16 cellular contexts compared by ENCODE assay signal in the genomic region with DNA sequence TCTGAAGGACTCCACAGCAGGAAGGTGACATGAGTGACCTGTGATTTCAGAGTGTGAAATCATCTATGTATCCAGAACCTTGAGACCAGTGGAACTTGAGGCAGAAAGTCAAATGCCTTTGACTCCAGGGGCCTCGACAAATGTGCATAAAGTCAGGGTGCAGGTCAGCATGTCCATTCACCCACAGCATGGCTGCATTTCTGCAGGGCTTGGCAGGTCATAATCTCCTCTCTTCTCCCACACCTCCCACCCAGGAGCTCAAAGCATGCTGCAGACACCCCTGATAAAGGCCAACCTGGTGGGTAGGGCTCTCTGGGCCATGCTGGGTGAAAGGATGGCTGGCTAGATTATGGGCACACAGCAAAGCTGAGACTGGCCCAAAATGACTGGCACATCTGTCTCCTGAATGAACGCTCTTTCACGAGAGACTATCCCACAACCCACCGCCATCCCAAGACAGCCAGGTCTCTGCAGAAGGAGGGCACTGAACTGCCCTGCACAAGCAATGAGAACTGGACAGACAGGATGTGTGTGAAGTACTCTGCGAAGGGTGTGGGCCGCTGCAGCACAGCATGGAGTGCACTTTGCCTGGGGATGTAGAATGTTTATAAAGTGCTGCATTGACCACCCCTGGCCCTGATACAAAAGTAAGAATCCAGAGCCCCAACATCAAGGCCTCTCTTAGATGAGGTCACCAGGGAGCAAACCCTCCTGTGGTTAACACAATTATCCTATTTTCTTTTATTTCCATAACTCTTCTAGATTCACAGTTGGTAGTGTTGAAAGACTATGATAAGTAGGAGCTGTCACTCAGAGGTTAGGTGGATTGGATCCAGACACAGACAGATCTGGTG.
DNase-seq lines count a peak whose midpoint lies in the region; ATAC-seq, FAIRE-seq and TF ChIP-seq lines count a peak whose summit lies in the region.
"Had no signal": no experiment of that assay in that cellular context is flagged by ENCODE, and none has a peak within 500 bp of the region (broad histone marks: within the 10 kb centered on the region; RNA-seq: fewer than 3 reads in every experiment).

No MANE protein-coding gene starts in this region.

- no peak overlapping the region for H3K4me3 ChIP-seq in HEK293 (ENCODE audit: low read depth, low read length)
- no peak overlapping the region for H3K4me3 ChIP-seq in astrocyte of the spinal cord (ENCODE audit: low read depth, low read length)
- no peak overlapping the region for H3K4me3 ChIP-seq in lower lobe of right lung
- no peak overlapping the region for H3K4me3 ChIP-seq in upper lobe of right lung
- H3K4me3 ChIP-seq: BLaER1 treated with 17β-estradiol and CSF1 and Interleukin-3, amounts not matched to agents 10 nM and 100 nM; GM23248 had no signal

- POLR2A ChIA-PET in HEK293 (lab: Yijun Ruan, JAX), result no interaction called here

- TF ChIP-seq CTCF in HEK293 (tag by site-specific recombination; IDR thresholded peaks at IDR 0.05) (no peak), astrocyte of the spinal cord (IDR thresholded peaks at IDR 0.05; ENCODE audit: low read depth, low read length) (no peak), lower lobe of right lung (IDR thresholded peaks at IDR 0.05) (no peak), upper lobe of right lung (IDR thresholded peaks at IDR 0.05) (no peak)

- H3K27ac ChIP-seq in HEK293 (ENCODE audit: extremely low read depth, low read depth, low read length), result no peak overlapping the region
- H3K27ac ChIP-seq in lower lobe of right lung, result no peak overlapping the region
- no peak overlapping the region for H3K27ac ChIP-seq in upper lobe of right lung
- H3K27ac ChIP-seq: BLaER1 treated with 17β-estradiol and CSF1 and Interleukin-3, amounts not matched to agents 10 nM and 100 nM; GM23248 had no signal

- CTCF ChIA-PET in HEK293 (lab: Yijun Ruan, JAX), result no interaction called here

- no peaks in the 10 kb centered on the region for H3K36me3 ChIP-seq in HEK293 (ENCODE audit: control insufficient read depth in 2 of 2, insufficient read depth in 1 of 2, low read length in 2 of 2)
- H3K36me3 ChIP-seq in lower lobe of right lung, result no peaks in the 10 kb centered on the region
- no peaks in the 10 kb centered on the region for H3K36me3 ChIP-seq in upper lobe of right lung

- intact Hi-C loops in lower lobe of right lung (cut with DNase I) (no loop called here), upper lobe of right lung (cut with DNase I) (no loop called here)

- no peak for TF ChIP-seq POLR2A in H54 (IDR thresholded peaks at IDR 0.05; ENCODE audit: low read depth, low read length)

- H3K9me3 ChIP-seq in HEK293 (ENCODE audit: control insufficient read depth, insufficient read depth, low read depth, low read length), result no peaks in the 10 kb centered on the region
- peaks cover 9% of the 10 kb centered on the region for H3K9me3 ChIP-seq in lower lobe of right lung
- no peaks in the 10 kb centered on the region for H3K9me3 ChIP-seq in upper lobe of right lung
- no peaks in the 10 kb centered on the region for H3K9me3 ChIP-seq in T-helper 17 cell (ENCODE audit: control insufficient read depth, low read length, poor library complexity, severe bottlenecking)

- no peak overlapping the region for H3K4me3 Mint-ChIP-seq in T-helper 17 cell
- H3K4me3 Mint-ChIP-seq: CD4-positive, alpha-beta T cell had no signal

- H3K36me3 Mint-ChIP-seq in T-helper 17 cell (ENCODE audit: low read depth), result no peaks in the 10 kb centered on the region

- H3K27ac Mint-ChIP-seq in T-helper 17 cell, result no peak overlapping the region
- H3K27ac Mint-ChIP-seq: CD4-positive, alpha-beta T cell had no signal

- in situ Hi-C loops in astrocyte of the spinal cord (cut with HindIII; ENCODE audit: low sequenced_read_pairs), result no loop called here

- H3K4me1 Mint-ChIP-seq in T-helper 17 cell, result no peaks in the 10 kb centered on the region

- no peak for FAIRE-seq in H54 (lab: Jason Lieb, UNC)
- FAIRE-seq: G401.6, GM12891 had no signal

- ATAC-seq in lower lobe of right lung (peak; percentile 30 to 67), upper lobe of right lung (peak; percentile 45), T-helper 17 cell (no peak)

- DNase-seq in astrocyte of the spinal cord (ENCODE audit: low read depth, low spot score), result peak; percentile 60
- no peak for DNase-seq in lower lobe of right lung
- DNase-seq in upper lobe of right lung, result no peak
- no peak for DNase-seq in effector CD4-positive, alpha-beta T cell
- no peak for DNase-seq in T-helper 17 cell
- DNase-seq in H54 (ENCODE audit: insufficient read length, low spot score), result no peak
- DNase-seq: ACHN; CD4-positive, alpha-beta T cell; DMS79 treated with DMSO at 0.1 percent for 48 hours; EL; GM23248; H7 had no signal

- H3K4me1 ChIP-seq in HEK293 (ENCODE audit: control insufficient read depth, insufficient read depth, low read length) (no peaks in the 10 kb centered on the region), lower lobe of right lung (peaks cover 13% of the 10 kb centered on the region), upper lobe of right lung (peaks cover 3% of the 10 kb centered on the region)

- no peaks in the 10 kb centered on the region for H3K27me3 Mint-ChIP-seq in T-helper 17 cell

- no peaks in the 10 kb centered on the region for H3K27me3 ChIP-seq in lower lobe of right lung (ENCODE audit: low read depth)
- no peaks in the 10 kb centered on the region for H3K27me3 ChIP-seq in upper lobe of right lung
- H3K27me3 ChIP-seq: BLaER1 treated with 17β-estradiol and CSF1 and Interleukin-3, amounts not matched to agents 10 nM and 100 nM had no signal

TF ChIP-seq in HEK293, 187 proteins besides CTCF, POLR2A, EP300 and RAD21:
- TF ChIP-seq ZIC2 (tag by site-specific recombination; IDR thresholded peaks at IDR 0.05), result peak; percentile 53; the same call in 1 of the 2 replicates
- TF ChIP-seq ZNF560 (tag by site-specific recombination; IDR thresholded peaks at IDR 0.05; ENCODE audit: borderline replicate concordance), result no peak
